8 cellular contexts compared by ENCODE assay signal in the genomic region with DNA sequence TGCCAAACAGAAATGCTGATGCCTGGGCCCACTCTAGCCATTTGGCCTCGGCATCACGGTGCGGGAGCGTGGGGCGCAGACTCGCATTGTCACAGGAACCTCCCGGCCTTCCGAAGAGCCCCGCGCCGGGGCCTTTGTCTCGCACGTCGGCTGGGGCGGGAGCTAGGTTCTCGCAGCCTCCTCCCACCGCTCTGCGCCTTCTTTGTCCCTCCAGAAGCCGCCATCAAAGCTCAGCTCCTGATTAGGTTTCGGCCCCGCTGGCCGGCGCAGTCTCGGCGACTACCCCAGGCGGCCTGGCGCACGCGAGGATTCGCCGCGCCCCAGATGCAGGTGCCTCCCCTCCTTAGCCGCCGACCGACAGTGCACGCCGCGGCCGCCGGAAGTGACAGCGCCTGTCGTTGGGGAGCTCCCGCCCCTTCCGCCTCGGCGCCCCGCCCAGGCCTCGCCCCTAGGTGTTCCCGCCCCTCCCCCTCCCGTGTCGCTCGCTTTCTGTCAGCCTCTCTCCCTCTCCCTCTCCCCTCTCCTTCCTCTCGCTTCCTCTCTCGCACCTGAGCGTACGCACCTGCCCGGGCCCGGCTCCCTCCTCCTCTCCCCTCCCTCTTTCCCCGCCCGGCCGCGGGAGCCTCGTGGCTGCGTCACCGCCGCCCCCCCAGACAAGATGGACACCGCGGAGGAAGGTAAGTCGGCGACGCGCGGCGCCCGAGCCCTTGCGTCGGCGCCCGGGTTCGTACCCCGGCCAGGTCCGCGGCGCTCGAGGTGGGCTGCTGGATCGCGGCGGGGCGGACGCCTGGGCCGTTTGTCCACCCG.
DNase-seq lines count a peak whose midpoint lies in the region; ATAC-seq lines count a peak whose summit lies in the region.

A gene with protein sequence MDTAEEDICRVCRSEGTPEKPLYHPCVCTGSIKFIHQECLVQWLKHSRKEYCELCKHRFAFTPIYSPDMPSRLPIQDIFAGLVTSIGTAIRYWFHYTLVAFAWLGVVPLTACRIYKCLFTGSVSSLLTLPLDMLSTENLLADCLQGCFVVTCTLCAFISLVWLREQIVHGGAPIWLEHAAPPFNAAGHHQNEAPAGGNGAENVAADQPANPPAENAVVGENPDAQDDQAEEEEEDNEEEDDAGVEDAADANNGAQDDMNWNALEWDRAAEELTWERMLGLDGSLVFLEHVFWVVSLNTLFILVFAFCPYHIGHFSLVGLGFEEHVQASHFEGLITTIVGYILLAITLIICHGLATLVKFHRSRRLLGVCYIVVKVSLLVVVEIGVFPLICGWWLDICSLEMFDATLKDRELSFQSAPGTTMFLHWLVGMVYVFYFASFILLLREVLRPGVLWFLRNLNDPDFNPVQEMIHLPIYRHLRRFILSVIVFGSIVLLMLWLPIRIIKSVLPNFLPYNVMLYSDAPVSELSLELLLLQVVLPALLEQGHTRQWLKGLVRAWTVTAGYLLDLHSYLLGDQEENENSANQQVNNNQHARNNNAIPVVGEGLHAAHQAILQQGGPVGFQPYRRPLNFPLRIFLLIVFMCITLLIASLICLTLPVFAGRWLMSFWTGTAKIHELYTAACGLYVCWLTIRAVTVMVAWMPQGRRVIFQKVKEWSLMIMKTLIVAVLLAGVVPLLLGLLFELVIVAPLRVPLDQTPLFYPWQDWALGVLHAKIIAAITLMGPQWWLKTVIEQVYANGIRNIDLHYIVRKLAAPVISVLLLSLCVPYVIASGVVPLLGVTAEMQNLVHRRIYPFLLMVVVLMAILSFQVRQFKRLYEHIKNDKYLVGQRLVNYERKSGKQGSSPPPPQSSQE (plus strand): TSS at position 455 of the 807 bp plus-strand sequence. CDS start 204 bp downstream, at position 659.

- H3K9me3 Mint-ChIP-seq in central memory CD8-positive, alpha-beta T cell, result no peaks in the 10 kb centered on the region

- peak within 1 kb of the TSS; percentile 99 for H3K4me3 Mint-ChIP-seq in central memory CD8-positive, alpha-beta T cell

- H3K27me3 Mint-ChIP-seq in central memory CD8-positive, alpha-beta T cell, result no peaks in the 10 kb centered on the region

- ATAC-seq in GM19025 (IDR thresholded peaks at IDR 0.05; ENCODE audit: low read depth, unreplicated experiment) (peak; percentile 85), HG03342 (IDR thresholded peaks at IDR 0.05; ENCODE audit: unreplicated experiment) (peak; percentile 82)
- ATAC-seq in activated CD4-positive, CD25-positive, alpha-beta regulatory T cell treated with anti-CD3 and anti-CD28 coated beads, Interleukin-2, amount 50 U/mL, for 24 hours, result peak; percentile 84 to 90
- peak; percentile 88 for ATAC-seq in central memory CD8-positive, alpha-beta T cell (replicated peaks; ENCODE audit: extremely low read depth, poor library complexity, severe bottlenecking)

- peaks cover 26% of the 10 kb centered on the region for H3K4me1 Mint-ChIP-seq in central memory CD8-positive, alpha-beta T cell

- H3K27ac Mint-ChIP-seq in central memory CD8-positive, alpha-beta T cell (ENCODE audit: low read depth), result peak within 1 kb of the TSS; percentile 100

- peaks cover 15% of the 10 kb centered on the region for H3K36me3 Mint-ChIP-seq in central memory CD8-positive, alpha-beta T cell (ENCODE audit: insufficient read depth)

- peak; percentile 93 for DNase-seq in AG08396 (ENCODE audit: low spot score)
- DNase-seq in NCI-H446 (lab: John Stamatoyannopoulos, UW), result peak; percentile 99
- peak; percentile 87 to 89 for DNase-seq in central memory CD8-positive, alpha-beta T cell (ENCODE audit: low spot score in 2 of 2)
- peak; percentile 98 for DNase-seq in islet precursor cell
- peak; percentile 97 for DNase-seq in stimulated activated CD4-positive, alpha-beta T cell treated with anti-CD3 and anti-CD28 coated beads, Interleukin-12 subunit alpha, Interleukin-12 subunit beta, amount 100 ng/mL, for 4 hours

Comparison
In these comparisons a context has a peak if more than half of its experiments do, and no peak if none do; other contexts are left out.
1. Peak in every context shown above with its lines: DNase-seq and ATAC-seq.